ENCODE assay signal across 11 cellular contexts in the genomic region with DNA sequence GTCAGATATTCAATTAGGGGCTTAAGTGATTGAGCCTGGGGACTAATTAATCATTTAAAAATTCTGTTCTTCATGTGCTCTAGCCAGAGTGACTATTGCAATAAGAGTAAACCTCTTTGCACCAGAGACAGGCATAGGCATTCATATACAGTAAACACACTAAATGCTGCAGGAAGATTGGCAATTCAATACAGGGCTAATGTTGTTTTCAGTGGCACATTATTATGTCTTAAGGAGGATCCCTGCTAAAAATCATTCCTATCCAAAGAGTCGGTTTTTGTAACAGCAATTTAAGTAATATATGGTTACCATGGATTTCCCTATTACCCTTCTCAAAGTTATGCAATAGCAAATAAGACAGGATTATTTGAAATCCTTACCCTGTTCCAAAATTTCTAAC. TPM values are rescaled to one million over a fixed set of nuclear protein-coding genes. Genes with fewer than 3 reads are reported as not detected.
DNase-seq lines count a peak whose midpoint lies in the region; ATAC-seq and TF ChIP-seq lines count a peak whose summit lies in the region.
"Had no signal": no experiment of that assay in that cellular context is flagged by ENCODE, and none has a peak within 500 bp of the region (broad histone marks: within the 10 kb centered on the region; RNA-seq: fewer than 3 reads in every experiment).

No MANE protein-coding gene starts in this region.

- H3K9me3 ChIP-seq in smooth muscle cell (replicated peaks; ENCODE audit: low read depth) = no peaks in the 10 kb centered on the region

- no peak overlapping the region for H2AFZ ChIP-seq in smooth muscle cell (ENCODE audit: low read depth)

- peak overlapping the region; percentile 56 for H3K4me3 ChIP-seq in astrocyte of the cerebellum (ENCODE audit: low read depth, low read length)
- H3K4me3 ChIP-seq in kidney epithelial cell (ENCODE audit: low read depth, low read length) = peak overlapping the region; percentile 7
- peak overlapping the region; percentile 65 for H3K4me3 ChIP-seq in smooth muscle cell
- H3K4me3 ChIP-seq: lung had no signal

- H3K27ac ChIP-seq in smooth muscle cell (ENCODE audit: low read depth) = peak overlapping the region; percentile 2

- peak overlapping the region; percentile 80 for H3K9ac ChIP-seq in smooth muscle cell (ENCODE audit: low read depth)

- DNase-seq in NCI-H446 treated with DMSO at 0.1 percent for 48 hours (lab: John Stamatoyannopoulos, UW) (peak; percentile 22), NCI-H446 (lab: John Stamatoyannopoulos, UW) (no peak), astrocyte of the cerebellum (ENCODE audit: low read depth) (no peak), kidney epithelial cell (ENCODE audit: low read depth) (no peak), smooth muscle cell (lab: John Stamatoyannopoulos, UW; ENCODE audit: unreplicated experiment) (no peak), activated gamma-delta T cell (lab: John Stamatoyannopoulos, UW) (no peak)
- no peak for DNase-seq in NK-92 treated with Interleukin-12 subunit alpha and Interleukin-12 subunit beta, amount 100 ng/mL, for 24 hours (lab: John Stamatoyannopoulos, UW)
- DNase-seq: Karpas-422 had no signal

- WGBS in smooth muscle cell (ENCODE audit: low lambda C conversion rate) = 63% methylated on average over 1 of the region's 1 CpG

- peaks cover 2% of the 10 kb centered on the region for H4K20me1 ChIP-seq in smooth muscle cell (ENCODE audit: low read depth)

- H3K4me1 ChIP-seq in smooth muscle cell (ENCODE audit: low read depth) = peaks cover 23% of the 10 kb centered on the region

- peaks cover 4% of the 10 kb centered on the region for H3F3A ChIP-seq in smooth muscle cell (ENCODE audit: low read depth)

- H3K27me3 ChIP-seq in kidney epithelial cell (ENCODE audit: control insufficient read depth, insufficient read depth, low read length) = no peaks in the 10 kb centered on the region
- no peaks in the 10 kb centered on the region for H3K27me3 ChIP-seq in smooth muscle cell (ENCODE audit: low read depth)

- H3K79me2 ChIP-seq in smooth muscle cell (ENCODE audit: low read depth) = peaks cover 36% of the 10 kb centered on the region

- no peak for TF ChIP-seq CTCF in astrocyte of the cerebellum (IDR thresholded peaks at IDR 0.05; ENCODE audit: low read depth, low read length, missing control alignments)
- no peak for TF ChIP-seq CTCF in kidney epithelial cell (IDR thresholded peaks at IDR 0.05; ENCODE audit: insufficient read depth, low read length, poor library complexity, severe bottlenecking)
- no peak for TF ChIP-seq CTCF in smooth muscle cell (IDR thresholded peaks at IDR 0.05; ENCODE audit: borderline replicate concordance, insufficient read depth, poor library complexity, severe bottlenecking)

- H3K4me2 ChIP-seq in smooth muscle cell = peak overlapping the region; percentile 85

- ATAC-seq in HG03159 (IDR thresholded peaks at IDR 0.05; ENCODE audit: unreplicated experiment) = no peak
- ATAC-seq: Panc1 had no signal

- H3K36me3 ChIP-seq in kidney epithelial cell (ENCODE audit: control insufficient read depth, insufficient read depth, low read length) = no peaks in the 10 kb centered on the region
- no peaks in the 10 kb centered on the region for H3K36me3 ChIP-seq in smooth muscle cell (ENCODE audit: low read depth)

- in situ Hi-C loops in astrocyte of the cerebellum (cut with HindIII; ENCODE audit: low sequenced_read_pairs) = no loop called here

RNA-seq across cellular contexts. Expression of gene PDE7B, which starts 1.3 kb away (rescaled TPM):
- total RNA-seq in kidney epithelial cell (0.34 and 0.84 TPM in 2 replicates), smooth muscle cell (36.9 and 37.7 TPM in 2 replicates)
- 19.1 and 23.5 TPM in 2 replicates for polyA plus RNA-seq in smooth muscle cell

Comparison
In these comparisons a context has a peak if more than half of its experiments do, and no peak if none do; other contexts are left out.
1. H3K4me3 ChIP-seq: peak in every context shown above with its lines; median percentile 65 in smooth muscle cell; 56 in astrocyte of the cerebellum; 7 in kidney epithelial cell.
2. RNA of gene PDE7B, which starts 1.3 kb away (total RNA-seq): 36.9 to 37.7 TPM in smooth muscle cell; 0.34 to 0.84 TPM in kidney epithelial cell; every median in the first group is over 10 times any median in the second.